In genomic region chr16:16073884-16074781, GRCh38 we compare ENCODE assay signal across 9 cellular contexts.
DNase-seq lines count a peak whose midpoint lies in the region; ATAC-seq and TF ChIP-seq lines count a peak whose summit lies in the region.
"Had no signal": no experiment of that assay in that cellular context is flagged by ENCODE, and none has a peak within 500 bp of the region (broad histone marks: within the 10 kb centered on the region; RNA-seq: fewer than 3 reads in every experiment).

No MANE protein-coding gene starts in this region.

- DNase-seq in GF-D8 (lab: John Stamatoyannopoulos, UW) (peak; percentile 92), OCI-M1 (lab: John Stamatoyannopoulos, UW) (peak; percentile 84), fibroblast of the aortic adventitia (ENCODE audit: low read depth) (peak; percentile 74), psoas muscle (no peak)
- DNase-seq: nucleus accumbens had no signal

- H3K27me3 ChIP-seq in psoas muscle (ENCODE audit: insufficient read depth in 3 of 3, low read length in 2 of 3): no peaks in the 10 kb centered on the region

- H3K4me1 ChIP-seq in psoas muscle: peaks cover 52% of the 10 kb centered on the region

- WGBS in psoas muscle, 3 donors: 55 to 63% (median 57%) methylated on average over 19 of the region's 19 CpGs

- ATAC-seq in psoas muscle (peak in 3 of 4 donors; percentile 14 to 65 (median 56)), HG03354 (IDR thresholded peaks at IDR 0.05; ENCODE audit: poor library complexity, severe bottlenecking, unreplicated experiment) (no peak), HG02973 (IDR thresholded peaks at IDR 0.05; ENCODE audit: unreplicated experiment) (no peak), GM21717 (IDR thresholded peaks at IDR 0.05; ENCODE audit: unreplicated experiment) (no peak), HG02981 (IDR thresholded peaks at IDR 0.05; ENCODE audit: unreplicated experiment) (no peak)

- peaks cover 0 to 48% of the 10 kb centered on the region in 2 donors for H3K36me3 ChIP-seq in psoas muscle (ENCODE audit: insufficient read depth in 1 of 2, low read depth in 1 of 2)

- intact Hi-C loops in psoas muscle (cut with DNase I): no loop called here

- TF ChIP-seq CTCF in fibroblast of the aortic adventitia (IDR thresholded peaks at IDR 0.05; ENCODE audit: insufficient read depth, low read length) (no peak), psoas muscle (IDR thresholded peaks at IDR 0.05) (no peak)

- H3K27ac ChIP-seq in psoas muscle: peak overlapping the region; percentile 80

- H3K4me3 ChIP-seq in fibroblast of the aortic adventitia (ENCODE audit: low read depth, low read length): no peak overlapping the region
- H3K4me3 ChIP-seq in psoas muscle: no peak overlapping the region

- no peaks in the 10 kb centered on the region for H3K9me3 ChIP-seq in psoas muscle

Comparison
In these comparisons a context has a peak if more than half of its experiments do, and no peak if none do; other contexts are left out.
1. DNase-seq: peak in GF-D8 (single experiment), OCI-M1 (single experiment) and fibroblast of the aortic adventitia (single experiment); none in psoas muscle (0 of 2).
2. ATAC-seq: peak in psoas muscle (3 of 4); none in HG03354 (single experiment), HG02973 (single experiment), GM21717 (single experiment) and HG02981 (single experiment).